Comparison of ENCODE assay signal across 9 cellular contexts in genomic region chr16:76796978-76797377, GRCh38.
"Had no signal": no experiment of that assay in that cellular context is flagged by ENCODE, and none has a peak within 500 bp of the region (broad histone marks: within the 10 kb centered on the region; RNA-seq: fewer than 3 reads in every experiment).

No MANE protein-coding gene starts in this region.

- H3K4me1 ChIP-seq: HAP-1 had no signal

- H3K9me3 ChIP-seq: HAP-1 had no signal

- H3K36me3 ChIP-seq: HAP-1 had no signal

- DNase-seq: GM23248, GOT3, H7, HFFc6, KBM-7 had no signal

- H3K27ac ChIP-seq: GM23248, HL-60 had no signal

- H3K4me3 ChIP-seq: GM23248, HAP-1 had no signal

- ATAC-seq: HCT116, HepG2 had no signal
